25 cellular contexts compared by ENCODE assay signal in the genomic region with DNA sequence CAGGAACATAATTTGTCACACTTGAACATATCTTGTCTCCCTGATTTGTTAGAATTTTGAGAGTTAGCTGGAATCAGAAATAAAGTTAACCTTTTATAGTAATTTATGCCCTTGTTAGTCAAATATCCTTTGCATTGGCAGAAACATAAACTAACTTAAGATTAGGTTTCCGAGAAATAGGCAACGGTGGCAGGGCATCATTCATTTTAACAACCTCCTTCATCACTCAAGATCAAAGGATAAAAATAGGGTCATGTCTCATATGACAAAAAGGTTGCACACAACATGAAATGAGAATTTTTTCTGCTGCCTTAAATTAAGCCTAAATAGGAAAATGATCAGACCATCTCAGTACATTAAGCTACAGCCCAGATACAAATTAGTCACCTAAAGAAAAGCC.
DNase-seq lines count a peak whose midpoint lies in the region; ATAC-seq and TF ChIP-seq lines count a peak whose summit lies in the region.
"Had no signal": no experiment of that assay in that cellular context is flagged by ENCODE, and none has a peak within 500 bp of the region (broad histone marks: within the 10 kb centered on the region; RNA-seq: fewer than 3 reads in every experiment).

No MANE protein-coding gene starts in this region.

- intact Hi-C loops in left lung (cut with DNase I): no loop called here

- peaks cover 8% of the 10 kb centered on the region for H3K9me3 Mint-ChIP-seq in activated naive CD4-positive, alpha-beta T cell treated with anti-CD3 and anti-CD28 coated beads, Interleukin-2, amount 50 U/mL, for 24 hours

- peak overlapping the region; percentile 23; the same call in 1 of the 2 replicates for H2AFZ ChIP-seq in Karpas-422 (ENCODE audit: low read length)

- H3K36me3 ChIP-seq in Karpas-422 (ENCODE audit: insufficient read depth, low read length) (0 out of 2 replicates have a peak, but pooled peaks cover 5% of the 10 kb centered on the region), left lung (no peaks in the 10 kb centered on the region)
- H3K36me3 ChIP-seq: BE2C, BLaER1 had no signal

- no peaks in the 10 kb centered on the region for H3K27me3 Mint-ChIP-seq in activated naive CD4-positive, alpha-beta T cell treated with anti-CD3 and anti-CD28 coated beads, Interleukin-2, amount 50 U/mL, for 24 hours
- H3K27me3 Mint-ChIP-seq: CD4-positive, alpha-beta memory T cell; CD4-positive, CD25-positive, alpha-beta regulatory T cell had no signal

- POLR2A ChIA-PET in HEK293T (lab: Yijun Ruan, JAX): no interaction called here

- H3K9ac ChIP-seq in Karpas-422 (ENCODE audit: low read length): no peak overlapping the region
- H3K9ac ChIP-seq: BLaER1 had no signal

- H3K36me3 Mint-ChIP-seq in activated naive CD4-positive, alpha-beta T cell treated with anti-CD3 and anti-CD28 coated beads, Interleukin-2, amount 50 U/mL, for 24 hours: peaks cover 20% of the 10 kb centered on the region
- H3K36me3 Mint-ChIP-seq: CD14-positive monocyte; CD4-positive, CD25-positive, alpha-beta regulatory T cell had no signal

- H3K79me2 ChIP-seq in Karpas-422 (ENCODE audit: low read length): peaks cover 49% of the 10 kb centered on the region

- TF ChIP-seq CTCF in left lung (IDR thresholded peaks at IDR 0.05): no peak

- H4K20me1 ChIP-seq in Karpas-422 (ENCODE audit: insufficient read depth, low read depth, low read length): no peaks in the 10 kb centered on the region
- H4K20me1 ChIP-seq: BLaER1 had no signal

- no peaks in the 10 kb centered on the region for H3K9me3 ChIP-seq in Karpas-422 (ENCODE audit: low read length)
- no peaks in the 10 kb centered on the region for H3K9me3 ChIP-seq in left lung
- H3K9me3 ChIP-seq: BE2C, BLaER1 had no signal

- H3K27ac ChIP-seq in Karpas-422 (ENCODE audit: low read length) (no peak overlapping the region), left lung (no peak overlapping the region)
- H3K27ac ChIP-seq: BLaER1 had no signal

- no peak overlapping the region for H3K4me2 ChIP-seq in Karpas-422 (ENCODE audit: low read depth, low read length, poor library complexity, severe bottlenecking)
- H3K4me2 ChIP-seq: BLaER1 had no signal

- H3K4me3 Mint-ChIP-seq in activated naive CD4-positive, alpha-beta T cell treated with anti-CD3 and anti-CD28 coated beads, Interleukin-2, amount 50 U/mL, for 24 hours: no peak overlapping the region
- H3K4me3 Mint-ChIP-seq: CD14-positive monocyte; CD4-positive, alpha-beta memory T cell; CD4-positive, CD25-positive, alpha-beta regulatory T cell; CD8-positive, alpha-beta memory T cell had no signal

- CTCF ChIA-PET in HEK293T (lab: Yijun Ruan, JAX): no interaction called here

- H3K27me3 ChIP-seq in Karpas-422 (ENCODE audit: low read length): no peaks in the 10 kb centered on the region
- H3K27me3 ChIP-seq in left lung: no peaks in the 10 kb centered on the region
- H3K27me3 ChIP-seq: BE2C, BLaER1 had no signal

- no peak for ATAC-seq in GM21576 (IDR thresholded peaks at IDR 0.05; ENCODE audit: unreplicated experiment)
- ATAC-seq in left lung: no peak

- peaks cover 51% of the 10 kb centered on the region for H3K4me1 Mint-ChIP-seq in activated naive CD4-positive, alpha-beta T cell treated with anti-CD3 and anti-CD28 coated beads, Interleukin-2, amount 50 U/mL, for 24 hours
- H3K4me1 Mint-ChIP-seq: CD14-positive monocyte; CD4-positive, CD25-positive, alpha-beta regulatory T cell had no signal

- H3K4me1 ChIP-seq in Karpas-422 (ENCODE audit: low read length) (peaks cover 8% of the 10 kb centered on the region), left lung (no peaks in the 10 kb centered on the region)
- H3K4me1 ChIP-seq: BE2C had no signal

- no peak for DNase-seq in activated naive CD4-positive, alpha-beta T cell treated with Interleukin-2 at 50 U/mL for 16 hours
- no peak for DNase-seq in HEK293T (ENCODE audit: extremely low spot score)
- no peak for DNase-seq in Karpas-422
- DNase-seq in left kidney (ENCODE audit: low read depth, low spot score): peak; percentile 51
- no peak for DNase-seq in G401 (ENCODE audit: low spot score)
- DNase-seq in left lung: no peak
- DNase-seq: 8988T; ACHN; BE2C; C1 segment of cervical spinal cord; CD4-positive, alpha-beta memory T cell; CD4-positive, CD25-positive, alpha-beta regulatory T cell; CD8-positive, alpha-beta memory T cell; COR-L47; DMS 273 treated with DMSO at 0.1 percent for 48 hours; DMS153; DMS53; DMS79; DND-41; EL; GF-D8 had no signal

- in situ Hi-C loops in G401 (cut with HindIII; ENCODE audit: low sequenced_read_pairs): no loop called here

- peak overlapping the region; percentile 49 for H3K27ac Mint-ChIP-seq in activated naive CD4-positive, alpha-beta T cell treated with anti-CD3 and anti-CD28 coated beads, Interleukin-2, amount 50 U/mL, for 24 hours
- H3K27ac Mint-ChIP-seq: CD14-positive monocyte; CD4-positive, CD25-positive, alpha-beta regulatory T cell had no signal

- H3K9me2 ChIP-seq in Karpas-422 (replicated peaks; ENCODE audit: insufficient read depth, low read length): no peaks in the 10 kb centered on the region

- H3K4me3 ChIP-seq in Karpas-422 (ENCODE audit: low read length) (no peak overlapping the region), left lung (no peak overlapping the region)
- H3K4me3 ChIP-seq: BLaER1 had no signal

TF ChIP-seq in HEK293T, 16 proteins besides CTCF, POLR2A, EP300 and RAD21:
- TF ChIP-seq, protein P1, sequence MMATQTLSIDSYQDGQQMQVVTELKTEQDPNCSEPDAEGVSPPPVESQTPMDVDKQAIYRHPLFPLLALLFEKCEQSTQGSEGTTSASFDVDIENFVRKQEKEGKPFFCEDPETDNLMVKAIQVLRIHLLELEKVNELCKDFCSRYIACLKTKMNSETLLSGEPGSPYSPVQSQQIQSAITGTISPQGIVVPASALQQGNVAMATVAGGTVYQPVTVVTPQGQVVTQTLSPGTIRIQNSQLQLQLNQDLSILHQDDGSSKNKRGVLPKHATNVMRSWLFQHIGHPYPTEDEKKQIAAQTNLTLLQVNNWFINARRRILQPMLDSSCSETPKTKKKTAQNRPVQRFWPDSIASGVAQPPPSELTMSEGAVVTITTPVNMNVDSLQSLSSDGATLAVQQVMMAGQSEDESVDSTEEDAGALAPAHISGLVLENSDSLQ (IDR thresholded peaks at IDR 0.05): peak; percentile 68
- TF ChIP-seq SUZ12 (IDR thresholded peaks at IDR 0.05): no peak
TF ChIP-seq in HEK293T: peak in this region for 1.
